In the genomic region with DNA sequence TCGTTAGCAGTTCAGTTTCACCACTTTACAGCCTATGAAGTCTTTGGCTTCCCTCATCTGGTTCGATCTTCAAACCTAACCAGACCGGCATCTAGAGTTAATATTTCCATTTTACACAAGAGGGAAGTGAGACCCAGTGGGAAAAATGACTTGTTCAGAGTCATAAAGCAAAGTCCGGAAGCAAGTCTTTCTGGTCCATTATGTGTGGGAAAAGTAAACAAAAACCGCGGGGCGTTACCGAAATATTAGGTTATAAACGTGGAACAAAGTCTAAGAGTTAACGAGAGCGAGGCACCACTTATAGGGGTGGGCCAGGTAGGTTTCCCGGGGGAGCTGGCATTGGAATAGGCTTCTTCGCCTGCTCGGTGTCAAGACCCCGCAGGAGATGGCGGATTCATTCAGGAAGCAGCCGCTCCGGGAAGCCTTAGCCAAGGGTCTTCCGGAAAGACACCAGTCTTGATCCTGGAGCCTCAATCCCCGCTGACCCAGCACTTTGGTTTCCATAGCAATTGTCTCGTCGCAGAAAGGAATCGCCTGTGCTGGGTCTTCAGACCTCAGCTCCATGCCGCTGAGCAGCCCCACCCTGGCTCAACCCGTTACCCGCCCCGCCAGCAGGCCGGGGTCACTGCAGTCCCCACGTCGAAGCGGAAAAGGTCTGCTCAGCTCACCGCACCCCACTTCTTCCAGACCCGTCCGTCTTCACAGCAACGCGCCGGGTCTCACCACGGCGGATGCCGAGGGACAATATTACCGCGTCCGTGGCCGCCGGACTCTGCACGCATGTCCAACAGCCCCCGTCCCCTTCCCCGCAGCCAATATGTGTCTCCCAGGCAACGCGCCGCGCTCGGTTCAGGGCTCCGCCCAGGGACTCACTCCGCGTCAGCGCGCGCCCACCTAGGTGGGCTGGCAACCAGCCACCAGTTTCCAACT, we compare ENCODE assay signal across 1 cellular context.
TF ChIP-seq lines count a peak whose summit lies in the region.

A gene (plus strand): TSS at position 872 of the 930 bp plus-strand sequence. CDS start 82 bp downstream, outside the sequence.

TF ChIP-seq in GM12878, 131 proteins besides CTCF, POLR2A, EP300 and RAD21 (continued from another document):
- TF ChIP-seq RUNX3 (IDR thresholded peaks at IDR 0.05; ENCODE audit: low read length) (peak; percentile 39), ETV6 (conservative IDR thresholded peaks at IDR 0.05 in 1 of 2, IDR thresholded peaks at IDR 0.05 in 1 of 2; ENCODE audit: borderline replicate concordance in 1 of 2, low read depth in 1 of 2) (no peak), ASH2L (IDR thresholded peaks at IDR 0.05; ENCODE audit: borderline replicate concordance, low read depth) (no peak), GATAD2B (conservative IDR thresholded peaks at IDR 0.05; ENCODE audit: low read depth) (no peak), STAT3 (IDR thresholded peaks at IDR 0.05; ENCODE audit: low read depth, low read length) (no peak), HDGF (IDR thresholded peaks at IDR 0.05) (no peak), IKZF2 (IDR thresholded peaks at IDR 0.05) (peak; percentile 41 to 43; a peak in 3 of 4 replicates), SP1 (IDR thresholded peaks at IDR 0.05; ENCODE audit: low read depth, low read length) (no peak), BHLHE40 (IDR thresholded peaks at IDR 0.05; ENCODE audit: borderline replicate concordance in 1 of 2, low read depth in 2 of 2, low read length in 1 of 2) (0 out of 4 replicates have a peak, but pooled peaks of 1 of the 2 experiments have one; percentile 11)
